Comparison of ENCODE assay signal across 8 cellular contexts in genomic region chr5:159208508-159209437, GRCh38. TPM values are rescaled to one million over a fixed set of nuclear protein-coding genes. Genes with fewer than 3 reads are reported as not detected.
DNase-seq lines count a peak whose midpoint lies in the region; ATAC-seq and TF ChIP-seq lines count a peak whose summit lies in the region.

No MANE protein-coding gene starts in this region.

- H3K4me3 ChIP-seq in fibroblast of mammary gland (ENCODE audit: control insufficient read depth, low read depth, low read length) (peak overlapping the region; percentile 89), upper lobe of left lung (peak overlapping the region; percentile 86 to 95 (median 92))
- peak overlapping the region; percentile 88 for H3K4me3 ChIP-seq in naive thymus-derived CD4-positive, alpha-beta T cell (ENCODE audit: low read length)

- peak overlapping the region; percentile 71 for H3K9ac ChIP-seq in ES-I3 (ENCODE audit: low read depth, low read length)

- intact Hi-C loops in naive thymus-derived CD4-positive, alpha-beta T cell (cut with micrococcal nuclease): loop anchor here (1.0 to 10.0 kb wide), 19 partner anchors 34 to 1944 kb away; partner anchors contain the start of genes CLINT1 (in 2 of the 2), PWWP2A (in 2 of the 2), TTC1 (in 2 of the 2) and UBLCP1 (in 2 of the 2)

- peak; percentile 28 for DNase-seq in activated CD8-positive, alpha-beta memory T cell treated with anti-CD3 and anti-CD28 coated beads, Interleukin-2, amount 50 U/mL, for 4 hours
- no peak for DNase-seq in fibroblast of mammary gland (ENCODE audit: low read depth)
- DNase-seq in naive thymus-derived CD4-positive, alpha-beta T cell: peak in 3 of 9 donors; percentile 9 to 32 (median 28)
- DNase-seq in upper lobe of left lung: peak in 1 of 2 donors; percentile 29
- no peak for DNase-seq in HEK293T (ENCODE audit: extremely low spot score)

- H3K9me3 ChIP-seq in ES-I3 (ENCODE audit: control insufficient read depth, insufficient read depth, low read length) (no peaks in the 10 kb centered on the region), KOPT-K1 (ENCODE audit: insufficient read depth, low read length, poor library complexity, severe bottlenecking) (no peaks in the 10 kb centered on the region), upper lobe of left lung (no peaks in the 10 kb centered on the region)
- no peaks in the 10 kb centered on the region for H3K9me3 ChIP-seq in naive thymus-derived CD4-positive, alpha-beta T cell (ENCODE audit: control insufficient read depth in 2 of 3, low read length in 3 of 3)

- H3K27me3 Mint-ChIP-seq in naive thymus-derived CD4-positive, alpha-beta T cell: no peaks in the 10 kb centered on the region

- POLR2A ChIA-PET in naive thymus-derived CD4-positive, alpha-beta T cell (lab: Charles Lee): interaction anchor here (0.7 to 3.0 kb wide), 12 partner anchors 10 to 800 kb away, joined by 3 to 41 read pairs (median 7); partner anchors contain the start of genes TTC1 and UBLCP1
- POLR2A ChIA-PET in HEK293T (lab: Yijun Ruan, JAX): interaction anchor here (1.4 to 2.0 kb wide), 3 partner anchors 22 to 54 kb away, joined by 4 to 6 read pairs (median 4); no protein-coding TSS in a partner anchor

- no peaks in the 10 kb centered on the region for H3K27me3 ChIP-seq in naive thymus-derived CD4-positive, alpha-beta T cell (ENCODE audit: control insufficient read depth in 2 of 2, insufficient read depth in 2 of 2, low read length in 2 of 2)
- H3K27me3 ChIP-seq in upper lobe of left lung: no peaks in the 10 kb centered on the region

- peak; percentile 11 for ATAC-seq in GM21717 (IDR thresholded peaks at IDR 0.05; ENCODE audit: unreplicated experiment)
- peak; percentile 6 for ATAC-seq in naive thymus-derived CD4-positive, alpha-beta T cell
- peak in 1 of 2 donors; percentile 42 for ATAC-seq in upper lobe of left lung (ENCODE audit: low FRiP score in 2 of 2)

- TF ChIP-seq POLR2A in upper lobe of left lung (IDR thresholded peaks at IDR 0.05): no peak

- CTCF ChIA-PET in naive thymus-derived CD4-positive, alpha-beta T cell (lab: Charles Lee): interaction anchor here (0.7 to 1.9 kb wide), 7 partner anchors 11 to 1214 kb away, joined by 3 to 8 read pairs (median 4); no protein-coding TSS in a partner anchor
- CTCF ChIA-PET in HEK293T (lab: Yijun Ruan, JAX): interaction anchor here (0.6 kb wide), 1 partner anchor 537 kb away, joined by 3 read pairs; no protein-coding TSS in a partner anchor

- peak overlapping the region; percentile 93 to 99 (median 96) for H3K4me3 Mint-ChIP-seq in naive thymus-derived CD4-positive, alpha-beta T cell

- H3K4me1 ChIP-seq in ES-I3 (ENCODE audit: insufficient read depth, low read length) (peaks cover 4% of the 10 kb centered on the region), upper lobe of left lung (peaks cover 16 to 52% (median 38%) of the 10 kb centered on the region in 4 donors)
- H3K4me1 ChIP-seq in naive thymus-derived CD4-positive, alpha-beta T cell (ENCODE audit: control insufficient read depth in 2 of 2, insufficient read depth in 2 of 2, low read length in 2 of 2): peaks cover 26 to 40% of the 10 kb centered on the region in 2 donors

- H3K9me3 Mint-ChIP-seq in naive thymus-derived CD4-positive, alpha-beta T cell: peaks cover 0 to 4% (median 0%) of the 10 kb centered on the region in 11 donors

- H3K36me3 ChIP-seq in ES-I3 (ENCODE audit: insufficient read depth, low read length) (no peaks in the 10 kb centered on the region), KOPT-K1 (ENCODE audit: insufficient read depth, low read length) (no peaks in the 10 kb centered on the region; the same call in 1 of the 2 replicates), upper lobe of left lung (no peaks in the 10 kb centered on the region)
- peaks cover 0 to 4% (median 0%) of the 10 kb centered on the region in 3 experiments for H3K36me3 ChIP-seq in naive thymus-derived CD4-positive, alpha-beta T cell (ENCODE audit: control insufficient read depth in 2 of 3, insufficient read depth in 3 of 3, low read length in 3 of 3)

- peak overlapping the region; percentile 91 to 98 (median 96) for H3K27ac Mint-ChIP-seq in naive thymus-derived CD4-positive, alpha-beta T cell

- H3K4me1 Mint-ChIP-seq in naive thymus-derived CD4-positive, alpha-beta T cell: peaks cover 51 to 73% (median 62%) of the 10 kb centered on the region in 7 donors

- 1% methylated on average over 28 to 46 of the region's 65 CpGs for WGBS in upper lobe of left lung, 2 donors

- H3K27ac ChIP-seq in KOPT-K1 (ENCODE audit: low read depth, low read length, poor library complexity, severe bottlenecking) (peak overlapping the region; percentile 90), upper lobe of left lung (peak overlapping the region; percentile 95 to 99 (median 98))
- peak overlapping the region; percentile 88 for H3K27ac ChIP-seq in naive thymus-derived CD4-positive, alpha-beta T cell (ENCODE audit: low read depth, low read length)

- TF ChIP-seq CTCF in fibroblast of mammary gland (conservative IDR thresholded peaks at IDR 0.05; ENCODE audit: control insufficient read depth, insufficient read depth, low read depth, low read length) (no peak), upper lobe of left lung (IDR thresholded peaks at IDR 0.05) (no peak)

- TF ChIP-seq EP300 in upper lobe of left lung (IDR thresholded peaks at IDR 0.05): no peak

- H3K36me3 Mint-ChIP-seq in naive thymus-derived CD4-positive, alpha-beta T cell: peaks cover 0 to 22% (median 0%) of the 10 kb centered on the region in 5 donors

TF ChIP-seq in HEK293T, 16 proteins besides CTCF, POLR2A, EP300 and RAD21:
- TF ChIP-seq ELF4 (IDR thresholded peaks at IDR 0.05) (no peak), ARNT (IDR thresholded peaks at IDR 0.05) (no peak), CTBP1 (IDR thresholded peaks at IDR 0.05; ENCODE audit: borderline replicate concordance) (no peak), L3MBTL2 (conservative IDR thresholded peaks at IDR 0.05) (no peak), NFRKB (IDR thresholded peaks at IDR 0.05) (no peak), SUZ12 (IDR thresholded peaks at IDR 0.05) (no peak), LEF1 (IDR thresholded peaks at IDR 0.05; ENCODE audit: borderline replicate concordance) (no peak), ZNF384 (IDR thresholded peaks at IDR 0.05) (no peak), BHLHE40 (IDR thresholded peaks at IDR 0.05; ENCODE audit: borderline replicate concordance) (no peak), FOXK2 (IDR thresholded peaks at IDR 0.05) (no peak), SP1 (IDR thresholded peaks at IDR 0.05) (no peak), HDGF (IDR thresholded peaks at IDR 0.05; ENCODE audit: borderline replicate concordance) (no peak), TARDBP (IDR thresholded peaks at IDR 0.05) (no peak), FOXA1 (IDR thresholded peaks at IDR 0.05) (no peak), FOXM1 (IDR thresholded peaks at IDR 0.05; ENCODE audit: borderline replicate concordance) (no peak)
- TF ChIP-seq, protein P1, sequence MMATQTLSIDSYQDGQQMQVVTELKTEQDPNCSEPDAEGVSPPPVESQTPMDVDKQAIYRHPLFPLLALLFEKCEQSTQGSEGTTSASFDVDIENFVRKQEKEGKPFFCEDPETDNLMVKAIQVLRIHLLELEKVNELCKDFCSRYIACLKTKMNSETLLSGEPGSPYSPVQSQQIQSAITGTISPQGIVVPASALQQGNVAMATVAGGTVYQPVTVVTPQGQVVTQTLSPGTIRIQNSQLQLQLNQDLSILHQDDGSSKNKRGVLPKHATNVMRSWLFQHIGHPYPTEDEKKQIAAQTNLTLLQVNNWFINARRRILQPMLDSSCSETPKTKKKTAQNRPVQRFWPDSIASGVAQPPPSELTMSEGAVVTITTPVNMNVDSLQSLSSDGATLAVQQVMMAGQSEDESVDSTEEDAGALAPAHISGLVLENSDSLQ (IDR thresholded peaks at IDR 0.05): no peak

RNA-seq across cellular contexts. Expression of gene RNF145, which starts 0.6 kb away (rescaled TPM):
- 100 to 1,000 TPM in 1 of 5 experiments, 10 to 100 TPM in 4; 51.8 to 142 (median 70.6) TPM for total RNA-seq in naive thymus-derived CD4-positive, alpha-beta T cell
- polyA plus RNA-seq in naive thymus-derived CD4-positive, alpha-beta T cell: 10 to 100 TPM; 10.8 to 12.6 TPM
- total RNA-seq in upper lobe of left lung: 100 to 1,000 TPM; 130 to 376 (median 232) TPM

RNA-seq across cellular contexts. Expression of gene UBLCP1, which starts 54.3 kb away (rescaled TPM):
- 10 to 100 TPM; 18.2 to 30.9 (median 30.2) TPM for total RNA-seq in naive thymus-derived CD4-positive, alpha-beta T cell
- polyA plus RNA-seq in naive thymus-derived CD4-positive, alpha-beta T cell: 10 to 100 TPM; 57.1 to 62.2 TPM
- total RNA-seq in upper lobe of left lung: 10 to 100 TPM in 5 of 6 donors, 1 to 10 TPM in 1; 8.4 to 36.1 (median 24.6) TPM
